Comparison of ENCODE assay signal across 18 cellular contexts in the genomic region with DNA sequence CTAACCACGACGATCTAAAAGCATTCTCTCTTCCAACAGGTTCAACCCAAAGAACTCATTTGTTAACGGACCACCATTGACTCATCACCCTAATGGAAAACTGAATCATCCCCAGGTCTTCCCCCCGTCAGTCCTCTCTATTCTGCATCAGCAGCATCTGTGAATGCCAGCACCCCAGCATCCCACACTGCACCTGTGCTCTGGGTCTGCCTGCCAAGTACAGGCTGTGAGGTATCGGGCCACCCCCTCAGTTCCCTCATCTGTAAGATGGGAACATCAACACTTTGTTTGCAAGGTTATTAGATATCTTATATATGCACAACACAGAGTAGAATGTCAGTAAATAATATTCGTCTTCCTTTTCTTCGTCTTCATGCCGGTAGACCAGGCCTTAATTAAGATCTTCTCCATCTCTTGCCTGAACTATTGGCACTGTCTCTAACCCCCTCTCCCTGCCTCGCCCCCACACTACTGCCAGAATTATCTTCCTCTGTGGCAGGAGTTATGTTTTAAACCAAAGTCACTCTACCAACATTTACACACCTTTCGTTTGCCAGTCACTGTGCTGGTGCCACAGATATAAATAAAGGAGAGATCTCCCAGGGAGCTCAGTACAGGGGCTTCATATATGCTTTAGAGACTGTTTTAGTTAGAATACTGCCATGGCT. TPM values are rescaled to one million over a fixed set of nuclear protein-coding genes. Genes with fewer than 3 reads are reported as not detected.
DNase-seq lines count a peak whose midpoint lies in the region; ATAC-seq and TF ChIP-seq lines count a peak whose summit lies in the region.
"Had no signal": no experiment of that assay in that cellular context is flagged by ENCODE, and none has a peak within 500 bp of the region (broad histone marks: within the 10 kb centered on the region; RNA-seq: fewer than 3 reads in every experiment).

No MANE protein-coding gene starts in this region.

- peak; percentile 2; the same call in 1 of the 2 replicates for TF ChIP-seq CTCF in 22Rv1 (IDR thresholded peaks at IDR 0.05)
- no peak for TF ChIP-seq CTCF in progenitor cell of endocrine pancreas (IDR thresholded peaks at IDR 0.05; ENCODE audit: unreplicated experiment)

- no peak overlapping the region for H3K4me3 Mint-ChIP-seq in progenitor cell of endocrine pancreas (ENCODE audit: low read depth)
- H3K4me3 Mint-ChIP-seq: B cell; CD8-positive, alpha-beta T cell had no signal

- no peak for ATAC-seq in GM21360 (IDR thresholded peaks at IDR 0.05; ENCODE audit: unreplicated experiment)
- no peak for ATAC-seq in HG03135 (IDR thresholded peaks at IDR 0.05; ENCODE audit: unreplicated experiment)
- ATAC-seq: CD8-positive, alpha-beta T cell had no signal

- H3K27ac ChIP-seq in 22Rv1, result no peak overlapping the region
- H3K27ac ChIP-seq in caudate nucleus (ENCODE audit: low read depth, low read length), result peak overlapping the region; percentile 84
- H3K27ac ChIP-seq: A549; BLaER1 treated with 17β-estradiol and CSF1 and Interleukin-3, amounts not matched to agents 10 nM and 100 nM; KMS-11 had no signal

- no peaks in the 10 kb centered on the region for H3K36me3 Mint-ChIP-seq in progenitor cell of endocrine pancreas (ENCODE audit: insufficient read depth)
- H3K36me3 Mint-ChIP-seq: CD8-positive, alpha-beta T cell had no signal

- peaks cover 12% of the 10 kb centered on the region for H3K27me3 Mint-ChIP-seq in progenitor cell of endocrine pancreas

- H3K27ac Mint-ChIP-seq in progenitor cell of endocrine pancreas, result peak overlapping the region; percentile 39
- H3K27ac Mint-ChIP-seq: B cell; CD8-positive, alpha-beta T cell had no signal

- no peaks in the 10 kb centered on the region for H3K4me1 Mint-ChIP-seq in progenitor cell of endocrine pancreas (ENCODE audit: low read depth)
- H3K4me1 Mint-ChIP-seq: B cell had no signal

- H3K9me3 Mint-ChIP-seq in progenitor cell of endocrine pancreas (ENCODE audit: low read depth), result no peaks in the 10 kb centered on the region
- H3K9me3 Mint-ChIP-seq: CD8-positive, alpha-beta T cell had no signal

- DNase-seq in Ammon's horn (ENCODE audit: low spot score) (peak; percentile 56), caudate nucleus (lab: John Stamatoyannopoulos, UW) (peak in 35 of 61 donors; percentile 13 to 80 (median 47)), progenitor cell of endocrine pancreas (ENCODE audit: low spot score, unreplicated experiment) (no peak), AG08395 (ENCODE audit: low spot score) (no peak)
- DNase-seq: Calu3; CD8-positive, alpha-beta T cell; DND-41; EL had no signal

RNA-seq across cellular contexts. Expression of a gene that starts 7.8 kb away (rescaled TPM):
- 11.3 and 12.1 TPM in 2 replicates for total RNA-seq in progenitor cell of endocrine pancreas
- total RNA-seq: B cell; CD8-positive, alpha-beta T cell; G401; H4 had no signal

RNA-seq across cellular contexts. Expression of a gene that starts 17.7 kb away (rescaled TPM):
- not detected in 2 replicates for total RNA-seq in progenitor cell of endocrine pancreas
- total RNA-seq: Calu3, G401, H4, HT-29 had no signal

Comparison
In these comparisons a context has a peak if more than half of its experiments do, and no peak if none do; other contexts are left out.
1. DNase-seq: peak in Ammon's horn (single experiment) and caudate nucleus (35 of 61); none in progenitor cell of endocrine pancreas (single experiment) and AG08395 (single experiment).